ENCODE assay signal across 19 cellular contexts in genomic region chr2:168192143-168192785, GRCh38. TPM values are rescaled to one million over a fixed set of nuclear protein-coding genes. Genes with fewer than 3 reads are reported as not detected.
DNase-seq lines count a peak whose midpoint lies in the region; ATAC-seq and TF ChIP-seq lines count a peak whose summit lies in the region.
"Had no signal": no experiment of that assay in that cellular context is flagged by ENCODE, and none has a peak within 500 bp of the region (broad histone marks: within the 10 kb centered on the region; RNA-seq: fewer than 3 reads in every experiment).

No MANE protein-coding gene starts in this region.

- H3K27ac Mint-ChIP-seq in WTC11 = no peak overlapping the region

- intact Hi-C loops in right cardiac atrium (cut with DNase I) = no loop called here
- intact Hi-C loops in heart left ventricle (cut with DNase I) = loop anchor here in 1 of 10 donors (10.0 kb wide), 1 partner anchor 47 kb away; no protein-coding TSS in a partner anchor

- WGBS in right cardiac atrium = 60% methylated on average over 5 of the region's 5 CpGs
- 66 to 68% (median 67%) methylated on average over 5 of the region's 5 CpGs for WGBS in heart left ventricle, 4 donors

- TF ChIP-seq CTCF in heart left ventricle (IDR thresholded peaks at IDR 0.05) = no peak
- no peak for TF ChIP-seq CTCF in WTC11 (IDR thresholded peaks at IDR 0.05)

- POLR2A ChIA-PET in WTC11 (lab: Charles Lee) = no interaction called here

- CTCF ChIA-PET in WTC11 (lab: Charles Lee) = interaction anchor here (1.1 to 1.2 kb wide), 2 partner anchors 10 to 15 kb away, joined by 3 to 5 read pairs; no protein-coding TSS in a partner anchor

- no peak overlapping the region for H3K4me3 Mint-ChIP-seq in WTC11
- H3K4me3 Mint-ChIP-seq: HFFc6 had no signal

- no peak overlapping the region for H3K27ac ChIP-seq in right cardiac atrium (ENCODE audit: low read length)
- H3K27ac ChIP-seq in heart left ventricle = no peak overlapping the region
- peak overlapping the region; percentile 77 to 89 for H3K27ac ChIP-seq in mucosa of rectum (ENCODE audit: low read depth in 2 of 2, low read length in 2 of 2)
- H3K27ac ChIP-seq: coronary artery, heart right ventricle had no signal

- DNase-seq in right cardiac atrium (peak in 1 of 3 donors; percentile 69), heart left ventricle (no peak), WTC11 (ENCODE audit: low spot score) (no peak), ecto neural progenitor cell (ENCODE audit: low spot score) (no peak), NCI-H446 treated with DMSO at 0.1 percent for 48 hours (lab: John Stamatoyannopoulos, UW) (no peak)
- DNase-seq: anterior cingulate cortex, DMS 273 treated with DMSO at 0.1 percent for 48 hours, heart right ventricle, HFFc6, midbrain, NCI-H2171 treated with DMSO at 0.1 percent for 48 hours, T1000 had no signal

- H3K36me3 ChIP-seq in heart left ventricle (no peaks in the 10 kb centered on the region), mucosa of rectum (ENCODE audit: control insufficient read depth in 2 of 2, insufficient read depth in 2 of 2, low read length in 2 of 2) (no peaks in the 10 kb centered on the region)
- H3K36me3 ChIP-seq: heart right ventricle, pancreas had no signal

- H3K36me3 Mint-ChIP-seq in WTC11 = no peaks in the 10 kb centered on the region

- H3K9me3 Mint-ChIP-seq in WTC11 = no peaks in the 10 kb centered on the region
- H3K9me3 Mint-ChIP-seq: activated T-helper 1 cell treated with anti-CD3 and anti-CD28 coated beads, Interleukin-12 subunit alpha, Interleukin-12 subunit beta, Interleukin-2, Interleukin-4 antibody, amounts not matched to agents 30 ng/mL and 10 ng/mL and 1 ng/mL, durations not matched to agents 14 hours and 24 hours and 36 hours; HFFc6; stimulated activated naive CD8-positive, alpha-beta T cell treated with anti-CD3 and anti-CD28 coated beads, Interleukin-15, Interleukin-2, amounts not matched to agents 100 ng/mL and 50 ng/mL, for 24 hours had no signal

- H3K27me3 ChIP-seq in right cardiac atrium (ENCODE audit: control insufficient read depth, insufficient read depth) (no peaks in the 10 kb centered on the region), heart left ventricle (no peaks in the 10 kb centered on the region), mucosa of rectum (ENCODE audit: control insufficient read depth in 2 of 2, insufficient read depth in 2 of 2, low read length in 2 of 2) (no peaks in the 10 kb centered on the region)
- H3K27me3 ChIP-seq: heart right ventricle, pancreas had no signal

- H3K9me3 ChIP-seq in right cardiac atrium (ENCODE audit: control insufficient read depth, low read length) (no peaks in the 10 kb centered on the region), heart left ventricle (no peaks in the 10 kb centered on the region), mucosa of rectum (ENCODE audit: control insufficient read depth in 2 of 2, low read length in 2 of 2) (no peaks in the 10 kb centered on the region)
- H3K9me3 ChIP-seq: heart right ventricle, pancreas had no signal

- TF ChIP-seq POLR2A in heart left ventricle (IDR thresholded peaks at IDR 0.05) = no peak

- peaks cover 35% of the 10 kb centered on the region for H3K4me1 Mint-ChIP-seq in WTC11

- no peaks in the 10 kb centered on the region for H3K27me3 Mint-ChIP-seq in WTC11 (ENCODE audit: low read depth)
- H3K27me3 Mint-ChIP-seq: stimulated activated naive CD8-positive, alpha-beta T cell treated with anti-CD3 and anti-CD28 coated beads, Interleukin-15, Interleukin-2, amounts not matched to agents 100 ng/mL and 50 ng/mL, for 24 hours had no signal

- ATAC-seq in right cardiac atrium = peak; percentile 34 to 54
- ATAC-seq in heart left ventricle = no peak
- no peak for ATAC-seq in WTC11
- no peak for ATAC-seq in HG03342 (IDR thresholded peaks at IDR 0.05; ENCODE audit: unreplicated experiment)
- ATAC-seq in GM18498 (IDR thresholded peaks at IDR 0.05; ENCODE audit: unreplicated experiment) = no peak

- H3K4me1 ChIP-seq in right cardiac atrium (ENCODE audit: control insufficient read depth, insufficient read depth, low read length) = peaks cover 14% of the 10 kb centered on the region
- peaks cover 0 to 69% (median 33%) of the 10 kb centered on the region in 12 donors for H3K4me1 ChIP-seq in heart left ventricle
- peaks cover 45 to 58% of the 10 kb centered on the region in 2 donors for H3K4me1 ChIP-seq in mucosa of rectum (ENCODE audit: control insufficient read depth in 2 of 2, insufficient read depth in 2 of 2, low read length in 2 of 2)

- H3K9ac ChIP-seq in mucosa of rectum (ENCODE audit: low read depth in 1 of 2, low read length in 2 of 2) = peak overlapping the region; percentile 8 to 31

- H3K4me3 ChIP-seq in right cardiac atrium (ENCODE audit: low read length) (no peak overlapping the region), heart left ventricle (no peak overlapping the region), mucosa of rectum (ENCODE audit: low read length in 2 of 2) (no peak overlapping the region)
- H3K4me3 ChIP-seq: coronary artery, heart right ventricle, pancreas had no signal

TF ChIP-seq in WTC11, 78 proteins besides CTCF, POLR2A, EP300 and RAD21:
- TF ChIP-seq NFE2L1 (CRISPR knock-in tag; IDR thresholded peaks at IDR 0.05) = no peak
- TF ChIP-seq GABPB1 (CRISPR knock-in tag; IDR thresholded peaks at IDR 0.05) = peak; percentile 77

RNA-seq across cellular contexts. Expression of gene STK39, which starts 55.1 kb away (rescaled TPM):
- total RNA-seq in right cardiac atrium = 10 to 100 TPM in 2 of 4 donors, 1 to 10 TPM in 2; 9.0 to 10.4 (median 10.1) TPM
- polyA plus RNA-seq in right cardiac atrium = 10.5 TPM
- 10 to 100 TPM; 13.1 to 33.2 (median 21.5) TPM for total RNA-seq in heart left ventricle
- polyA plus RNA-seq in heart left ventricle = 10 to 100 TPM; 18.2 to 40.1 TPM
- total RNA-seq in WTC11 (2021) = 20.5 to 22.1 TPM (median 21.6 TPM) in 3 replicates

Comparison
In these comparisons a context has a peak if more than half of its experiments do, and no peak if none do; other contexts are left out.
1. ATAC-seq: peak in right cardiac atrium (2 of 2); none in heart left ventricle (0 of 4), WTC11 (single experiment), HG03342 (single experiment) and GM18498 (single experiment).
2. H3K27ac ChIP-seq: peak in mucosa of rectum (2 of 2); none in right cardiac atrium (single experiment) and heart left ventricle (0 of 12).